In the genomic region with DNA sequence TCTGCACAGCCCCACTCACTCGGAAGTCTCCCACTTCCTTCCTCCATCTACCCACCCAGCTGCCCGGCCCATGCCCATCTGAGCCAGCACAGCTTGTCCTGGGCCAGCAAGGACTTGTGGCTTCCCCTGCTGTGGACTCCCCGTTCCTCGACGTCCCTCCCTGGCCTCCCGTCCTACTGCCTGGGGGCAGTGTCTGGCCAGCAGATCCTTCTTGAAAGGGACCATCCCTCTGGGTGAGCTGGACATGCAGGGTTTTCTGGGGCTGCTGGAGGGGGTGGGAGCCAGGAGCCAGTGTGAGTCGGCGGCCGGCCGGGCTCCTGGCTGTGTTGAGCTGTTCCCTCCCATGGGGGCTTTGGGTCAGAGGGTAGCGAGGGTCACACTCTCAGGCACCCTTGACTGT, we compare ENCODE assay signal across 26 cellular contexts.
"Had no signal": no experiment of that assay in that cellular context is flagged by ENCODE, and none has a peak within 500 bp of the region (broad histone marks: within the 10 kb centered on the region; RNA-seq: fewer than 3 reads in every experiment).

No MANE protein-coding gene starts in this region.

- ATAC-seq: effector memory CD8-positive, alpha-beta T cell; gastrocnemius medialis; left lobe of liver; natural killer cell treated with Interleukin-12 subunit alpha and Interleukin-12 subunit beta and Interleukin-15 and Interleukin-18, amount 100 ng/mL, for 72 hours; stimulated activated naive B cell treated with anti-CD40 and anti-IgM and Interleukin-4, amounts not matched to agents 10 μg/mL and 1 μg/mL and 100 μg/mL, for 72 hours had no signal

- H3K27me3 Mint-ChIP-seq: effector memory CD8-positive, alpha-beta T cell; memory B cell; naive B cell; natural killer cell treated with Interleukin-12 subunit alpha and Interleukin-12 subunit beta and Interleukin-15 and Interleukin-18, amount 100 ng/mL, for 72 hours; progenitor cell of endocrine pancreas; stimulated activated naive B cell treated with anti-CD40 and anti-IgM and Interleukin-4, amounts not matched to agents 10 μg/mL and 1 μg/mL and 100 μg/mL, for 72 hours; type B pancreatic cell had no signal

- H3K27ac Mint-ChIP-seq: memory B cell; mesothelial cell of epicardium; natural killer cell treated with Interleukin-12 subunit alpha and Interleukin-12 subunit beta and Interleukin-15 and Interleukin-18, amount 100 ng/mL, for 72 hours; progenitor cell of endocrine pancreas; stimulated activated naive B cell treated with anti-CD40 and anti-IgM and Interleukin-4, amounts not matched to agents 10 μg/mL and 1 μg/mL and 100 μg/mL, for 72 hours; type B pancreatic cell had no signal

- H3K4me3 ChIP-seq: colonic mucosa, gastrocnemius medialis, lung, mucosa of descending colon, right lobe of liver, stomach, tibial artery had no signal

- H3K9me3 Mint-ChIP-seq: effector memory CD8-positive, alpha-beta T cell; memory B cell; naive B cell; natural killer cell treated with Interleukin-12 subunit alpha and Interleukin-12 subunit beta and Interleukin-15 and Interleukin-18, amount 100 ng/mL, for 72 hours; neural crest cell; stimulated activated naive B cell treated with anti-CD40 and anti-IgM and Interleukin-4, amounts not matched to agents 10 μg/mL and 1 μg/mL and 100 μg/mL, for 72 hours; type B pancreatic cell had no signal

- H3K27ac ChIP-seq: colonic mucosa, epithelial cell of prostate, gastrocnemius medialis, neutrophil, parathyroid adenoma, right lobe of liver, tibial artery had no signal

- H2AFZ ChIP-seq: parathyroid adenoma had no signal

- H3K36me3 Mint-ChIP-seq: mesothelial cell of epicardium; naive B cell; natural killer cell treated with Interleukin-12 subunit alpha and Interleukin-12 subunit beta and Interleukin-15 and Interleukin-18, amount 100 ng/mL, for 72 hours; stimulated activated naive B cell treated with anti-CD40 and anti-IgM and Interleukin-4, amounts not matched to agents 10 μg/mL and 1 μg/mL and 100 μg/mL, for 72 hours; type B pancreatic cell had no signal

- H3K36me3 ChIP-seq: colonic mucosa, gastrocnemius medialis, neutrophil, right lobe of liver, tibial artery had no signal

- H3K27me3 ChIP-seq: colonic mucosa, gastrocnemius medialis, neutrophil, right lobe of liver, stomach, tibial artery had no signal

- H3K9me3 ChIP-seq: colonic mucosa, gastrocnemius medialis, mucosa of descending colon, neutrophil, right lobe of liver, stomach, tibial artery had no signal

- H3K9ac ChIP-seq: parathyroid adenoma had no signal

- DNase-seq: colonic mucosa; effector memory CD8-positive, alpha-beta T cell; foreskin fibroblast; gastrocnemius medialis; head of caudate nucleus; kidney; mucosa of descending colon; naive B cell; right lobe of liver; small intestine; stimulated activated CD4-positive, alpha-beta T cell treated with anti-CD3 and anti-CD28 coated beads, Interleukin-15, amount 100 ng/mL, for 24 hours; stimulated activated CD4-positive, alpha-beta T cell treated with anti-CD3 and anti-CD28 coated beads, Interleukin-2, amount 100 ng/mL, for 48 hours; stimulated activated naive B cell treated with anti-CD40 and anti-IgM and Interleukin-4, amounts not matched to agents 10 μg/mL and 1 μg/mL and 100 μg/mL, for 72 hours; stomach; tibial artery had no signal

- H3K4me1 ChIP-seq: colonic mucosa, right lobe of liver had no signal

- H3K4me3 Mint-ChIP-seq: effector memory CD8-positive, alpha-beta T cell; memory B cell; mesothelial cell of epicardium; natural killer cell treated with Interleukin-12 subunit alpha and Interleukin-12 subunit beta and Interleukin-15 and Interleukin-18, amount 100 ng/mL, for 72 hours; neural crest cell; stimulated activated naive B cell treated with anti-CD40 and anti-IgM and Interleukin-4, amounts not matched to agents 10 μg/mL and 1 μg/mL and 100 μg/mL, for 72 hours; type B pancreatic cell had no signal
